10 cellular contexts compared by ENCODE assay signal in the genomic region with DNA sequence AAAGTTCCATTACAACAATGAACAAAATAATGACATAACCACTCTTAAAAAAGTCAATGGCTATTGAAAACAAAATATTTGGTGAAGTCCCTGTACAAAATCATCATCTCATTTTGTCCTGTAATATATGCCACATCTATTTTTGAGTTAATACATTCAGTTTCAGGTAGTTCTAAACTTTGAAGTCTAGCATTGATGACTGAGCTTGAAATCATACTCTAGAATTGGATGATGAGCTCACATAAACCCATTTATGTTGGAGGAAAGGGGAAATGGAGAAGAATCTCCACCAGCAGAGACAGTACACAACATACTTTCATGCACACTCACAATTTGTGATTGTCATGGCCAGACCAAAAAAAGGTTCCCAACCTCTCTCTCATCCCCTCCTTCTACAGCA.
"Had no signal": no experiment of that assay in that cellular context is flagged by ENCODE, and none has a peak within 500 bp of the region (broad histone marks: within the 10 kb centered on the region; RNA-seq: fewer than 3 reads in every experiment).

No MANE protein-coding gene starts in this region.

- DNase-seq: GM23248, GOT3, H7, HFFc6, KBM-7 had no signal

- H3K27ac ChIP-seq: GM23248, HL-60 had no signal

- H3K4me1 ChIP-seq: HAP-1 had no signal

- H3K4me3 Mint-ChIP-seq: HFFc6, IgD-negative memory B cell had no signal

- H3K36me3 Mint-ChIP-seq: IgD-negative memory B cell had no signal

- H3K27me3 Mint-ChIP-seq: IgD-negative memory B cell had no signal

- H3K9me3 ChIP-seq: HAP-1 had no signal

- H3K4me1 Mint-ChIP-seq: IgD-negative memory B cell had no signal

- H3K27ac Mint-ChIP-seq: HFFc6 had no signal

- ATAC-seq: HCT116, HepG2 had no signal

- H3K36me3 ChIP-seq: HAP-1 had no signal

- H2AFZ ChIP-seq: GM23248 had no signal

- H3K4me3 ChIP-seq: GM23248, HAP-1 had no signal

- FAIRE-seq: HepG2 had no signal

- H3K9ac ChIP-seq: GM23248 had no signal
